Comparison of ENCODE assay signal across 12 cellular contexts in the genomic region with DNA sequence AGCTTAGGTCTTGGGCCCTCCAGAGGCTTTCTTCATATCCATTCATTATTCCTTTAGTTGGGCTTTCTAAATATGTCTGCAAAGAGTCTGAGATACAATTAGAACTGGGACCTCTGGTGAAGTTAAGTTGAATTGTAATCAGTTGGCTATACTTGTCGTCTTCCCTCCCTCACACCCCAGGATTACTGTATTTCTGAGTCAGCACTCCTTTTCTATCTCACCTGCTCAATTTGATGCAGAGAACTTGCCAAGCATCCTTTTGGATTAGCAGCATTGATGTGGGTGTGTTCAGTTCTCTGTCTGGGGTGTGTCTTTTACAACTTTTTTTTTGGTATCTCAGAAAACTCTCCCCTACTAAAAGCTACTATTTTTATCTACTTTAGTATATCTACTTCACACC. TPM values are rescaled to one million over a fixed set of nuclear protein-coding genes. Genes with fewer than 3 reads are reported as not detected.
A peak's percentile ranks its signal among the peaks of the same experiment; 100 is the strongest.
DNase-seq lines count a peak whose midpoint lies in the region; ATAC-seq and TF ChIP-seq lines count a peak whose summit lies in the region.
"Had no signal": no experiment of that assay in that cellular context is flagged by ENCODE, and none has a peak within 500 bp of the region (broad histone marks: within the 10 kb centered on the region; RNA-seq: fewer than 3 reads in every experiment).

No MANE protein-coding gene starts in this region.

- no peak overlapping the region for H3K27ac Mint-ChIP-seq in natural killer cell
- H3K27ac Mint-ChIP-seq: activated naive CD8-positive, alpha-beta T cell; T-helper 17 cell had no signal

- H3K27me3 Mint-ChIP-seq in natural killer cell (ENCODE audit: low read depth in 2 of 2): no peaks in the 10 kb centered on the region
- H3K27me3 Mint-ChIP-seq: activated naive CD8-positive, alpha-beta T cell; T-helper 17 cell had no signal

- H3K9me3 ChIP-seq in heart right ventricle: no peaks in the 10 kb centered on the region
- H3K9me3 ChIP-seq in parathyroid adenoma (ENCODE audit: control insufficient read depth, low read length): no peaks in the 10 kb centered on the region
- no peaks in the 10 kb centered on the region for H3K9me3 ChIP-seq in uterus
- no peaks in the 10 kb centered on the region for H3K9me3 ChIP-seq in MG63

- no peak for DNase-seq in heart right ventricle
- no peak for DNase-seq in cardiac septum (ENCODE audit: low spot score)
- no peak for DNase-seq in uterus
- no peak for DNase-seq in MG63
- DNase-seq in occipital lobe (lab: John Stamatoyannopoulos, UW): no peak
- no peak for DNase-seq in natural killer cell
- DNase-seq: H7, MV-4-11, T-helper 17 cell had no signal

- H3K36me3 ChIP-seq in heart right ventricle: peaks cover 0 to 13% (median 0%) of the 10 kb centered on the region in 9 donors
- no peaks in the 10 kb centered on the region for H3K36me3 ChIP-seq in parathyroid adenoma (ENCODE audit: control insufficient read depth, insufficient read depth, low read length)
- H3K36me3 ChIP-seq in uterus: no peaks in the 10 kb centered on the region
- H3K36me3 ChIP-seq in MG63: peaks cover 16% of the 10 kb centered on the region

- H3K27ac ChIP-seq in heart right ventricle (peak overlapping the region; percentile 21 to 95 (median 90)), parathyroid adenoma (peak overlapping the region; percentile 87), uterus (peak overlapping the region; percentile 78 to 94)

- TF ChIP-seq POLR2A in uterus (IDR thresholded peaks at IDR 0.05): no peak

- no peaks in the 10 kb centered on the region for H3K36me3 Mint-ChIP-seq in natural killer cell

- H3K9me3 Mint-ChIP-seq in natural killer cell: no peaks in the 10 kb centered on the region

- H3K4me1 ChIP-seq in heart right ventricle (peaks cover 44 to 100% (median 98%) of the 10 kb centered on the region in 9 donors), parathyroid adenoma (peaks cover 44% of the 10 kb centered on the region), uterus (peaks cover 35 to 38% of the 10 kb centered on the region in 2 donors)

- TF ChIP-seq CTCF in heart right ventricle (IDR thresholded peaks at IDR 0.05) (no peak), parathyroid adenoma (IDR thresholded peaks at IDR 0.05) (no peak), uterus (IDR thresholded peaks at IDR 0.05) (no peak), natural killer cell (IDR thresholded peaks at IDR 0.05) (no peak)

- H3K9ac ChIP-seq in parathyroid adenoma: no peak overlapping the region

- peak overlapping the region; percentile 53 for H3K4me2 ChIP-seq in parathyroid adenoma (ENCODE audit: low read length)

- no peak overlapping the region for H2AFZ ChIP-seq in parathyroid adenoma

- WGBS in heart right ventricle, 2 donors: 13 to 17% methylated on average over 1 of the region's 1 CpG

- peaks cover 16% of the 10 kb centered on the region for H3K79me2 ChIP-seq in parathyroid adenoma

- ATAC-seq in heart right ventricle: no peak
- peak; percentile 57 for ATAC-seq in esophagus mucosa
- no peak for ATAC-seq in natural killer cell
- ATAC-seq: T-helper 17 cell had no signal

- H3K4me3 Mint-ChIP-seq in natural killer cell: no peak overlapping the region
- H3K4me3 Mint-ChIP-seq: activated naive CD8-positive, alpha-beta T cell; T-helper 17 cell had no signal

- H3K4me3 ChIP-seq in heart right ventricle (peak overlapping the region in 4 of 10 donors; percentile 25 to 40 (median 38)), parathyroid adenoma (ENCODE audit: low read depth, low read length) (no peak overlapping the region), uterus (no peak overlapping the region), MG63 (no peak overlapping the region)

- intact Hi-C loops in heart right ventricle (cut with DNase I) (loop anchor here in 2 of 10 donors (2.0 to 10.0 kb wide), 2 partner anchors 14 to 248 kb away; a partner anchor contains a TSS), cardiac septum (cut with DNase I) (no loop called here), uterus (cut with DNase I; ENCODE audit: low total_unique reads) (no loop called here), natural killer cell (cut with micrococcal nuclease) (no loop called here)

- H3K27me3 ChIP-seq in heart right ventricle (no peaks in the 10 kb centered on the region), parathyroid adenoma (ENCODE audit: control insufficient read depth, insufficient read depth, low read length) (no peaks in the 10 kb centered on the region), uterus (no peaks in the 10 kb centered on the region), MG63 (no peaks in the 10 kb centered on the region)

- no peaks in the 10 kb centered on the region for H3K4me1 Mint-ChIP-seq in natural killer cell

RNA-seq across cellular contexts. Expression of a gene that starts 15.0 kb away (rescaled TPM):
- total RNA-seq in heart right ventricle: 10 to 100 TPM; 56.7 to 85.6 (median 65.2) TPM
- polyA plus RNA-seq in heart right ventricle: 10 to 100 TPM; 28.9 to 30.7 TPM
- 73.8 TPM for total RNA-seq in cardiac septum
- total RNA-seq in esophagus mucosa: 323 TPM
- total RNA-seq in uterus: 100 to 1,000 TPM in 3 of 4 donors, 10 to 100 TPM in 1; 54.1 to 226 (median 166) TPM
- 25.9 and 26.6 TPM in 2 replicates for total RNA-seq in MG63 (2014; rRNA removed; shearing (Covaris generic); ENCODE audit: low replicate concordance)
- 122 TPM for total RNA-seq in occipital lobe
- 10 to 100 TPM; 17.1 to 17.7 (median 17.3) TPM for total RNA-seq in natural killer cell

RNA-seq across cellular contexts. Expression of a gene that starts 25.0 kb away (rescaled TPM):
- total RNA-seq in heart right ventricle: not detected
- not detected for polyA plus RNA-seq in heart right ventricle
- total RNA-seq in cardiac septum: not detected
- total RNA-seq in esophagus mucosa: not detected
- not detected for total RNA-seq in uterus
- total RNA-seq in MG63 (2014; rRNA removed; shearing (Covaris generic); ENCODE audit: low replicate concordance): not detected in 2 replicates
- not detected for total RNA-seq in occipital lobe
- not detected for total RNA-seq in natural killer cell
- total RNA-seq: H7, T-helper 17 cell had no signal

RNA-seq across cellular contexts. Expression of a gene that starts 35.3 kb away (rescaled TPM):
- total RNA-seq in heart right ventricle: 10 to 100 TPM; 69.8 to 99.0 (median 77.5) TPM
- polyA plus RNA-seq in heart right ventricle: 10 to 100 TPM; 76.8 to 93.7 TPM
- total RNA-seq in cardiac septum: 85.5 TPM
- 120 TPM for total RNA-seq in esophagus mucosa
- total RNA-seq in uterus: 100 to 1,000 TPM in 2 of 4 donors, 10 to 100 TPM in 2; 78.3 to 475 (median 105) TPM
- total RNA-seq in MG63 (2014; rRNA removed; shearing (Covaris generic); ENCODE audit: low replicate concordance): 147 and 154 TPM in 2 replicates
- 48.5 TPM for total RNA-seq in occipital lobe
- 10 to 100 TPM; 55.3 to 83.3 (median 61.0) TPM for total RNA-seq in natural killer cell
